In genomic region chr1:221449801-221450470, GRCh38 we compare ENCODE assay signal across 14 cellular contexts.
DNase-seq lines count a peak whose midpoint lies in the region; ATAC-seq and TF ChIP-seq lines count a peak whose summit lies in the region.
"Had no signal": no experiment of that assay in that cellular context is flagged by ENCODE, and none has a peak within 500 bp of the region (broad histone marks: within the 10 kb centered on the region; RNA-seq: fewer than 3 reads in every experiment).

No MANE protein-coding gene starts in this region.

- H3K14ac ChIP-seq in H9 (ENCODE audit: insufficient read depth, low read length) = no peak overlapping the region

- no peak overlapping the region for H2AK5ac ChIP-seq in H9 (ENCODE audit: insufficient read length, low read length)

- H3K4me1 Mint-ChIP-seq in activated CD8-positive, alpha-beta memory T cell treated with anti-CD3 and anti-CD28 coated beads, Interleukin-2, amount 10 ng/mL, durations not matched to agents 7 days and 5 days = peaks cover 14% of the 10 kb centered on the region
- peaks cover 6% of the 10 kb centered on the region for H3K4me1 Mint-ChIP-seq in T-helper 1 cell treated with Interleukin-12 subunit alpha and Interleukin-12 subunit beta and Interleukin-4 antibody, amounts not matched to agents 30 μg/mL and 1 μg/mL, for 36 hours (ENCODE audit: low read depth)
- peaks cover 4% of the 10 kb centered on the region in 2 experiments; a peak in 3 of 4 replicates for H3K4me1 Mint-ChIP-seq in H9

- no peak for TF ChIP-seq CTCF in H9 (conservative IDR thresholded peaks at IDR 0.05)

- no peak overlapping the region for H3K18ac ChIP-seq in H9 (ENCODE audit: insufficient read length, low read depth, low read length)

- ATAC-seq in activated CD8-positive, alpha-beta memory T cell treated with anti-CD3 and anti-CD28 coated beads, Interleukin-2, amount 10 ng/mL, durations not matched to agents 7 days and 5 days = peak; percentile 81
- ATAC-seq in HG02610 (IDR thresholded peaks at IDR 0.05; ENCODE audit: unreplicated experiment) (peak; percentile 60), HG02884 (IDR thresholded peaks at IDR 0.05; ENCODE audit: unreplicated experiment) (no peak)

- in situ Hi-C loops in KBM-7 (cut with MboI; ENCODE audit: low pct_unique_long_range_greater_than_20kb, low sequenced_read_pairs) = loop anchor here (25.0 kb wide), 1 partner anchor 638 kb away; no protein-coding TSS in a partner anchor

- H3K56ac ChIP-seq in H9 (ENCODE audit: insufficient read length, low read depth, low read length) = no peak overlapping the region

- no peak overlapping the region for H2BK12ac ChIP-seq in H9 (ENCODE audit: insufficient read length, low read depth, low read length)

- no peak overlapping the region for H3K4ac ChIP-seq in H9 (ENCODE audit: low read depth, low read length)

- no peak overlapping the region for H3K4me3 Mint-ChIP-seq in activated CD8-positive, alpha-beta memory T cell treated with anti-CD3 and anti-CD28 coated beads, Interleukin-2, amount 10 ng/mL, durations not matched to agents 7 days and 5 days
- H3K4me3 Mint-ChIP-seq in T-helper 1 cell treated with Interleukin-12 subunit alpha and Interleukin-12 subunit beta and Interleukin-4 antibody, amounts not matched to agents 30 μg/mL and 1 μg/mL, for 36 hours = peak overlapping the region; percentile 1
- no peak overlapping the region for H3K4me3 Mint-ChIP-seq in H9
- H3K4me3 Mint-ChIP-seq: brain had no signal

- H3K9me3 ChIP-seq in muscle layer of colon (ENCODE audit: low read length) (no peaks in the 10 kb centered on the region), H9 (ENCODE audit: control insufficient read depth, low read depth, low read length) (no peaks in the 10 kb centered on the region)
- H3K9me3 ChIP-seq: esophagus squamous epithelium had no signal

- H3T11ph ChIP-seq in H9 (ENCODE audit: low read length) = no peak overlapping the region

- H3K79me1 ChIP-seq in H9 (ENCODE audit: insufficient read depth, low read depth, low read length, poor library complexity, severe bottlenecking) = no peaks in the 10 kb centered on the region

- WGBS in H9 (ENCODE audit: extremely low coverage, insufficient read length, low lambda C conversion rate) = no CpG with 5 or more reads among the region's 3 CpGs

- H4K91ac ChIP-seq in H9 (ENCODE audit: insufficient read length, low read depth, low read length) = no peak overlapping the region

- H3K23me2 ChIP-seq in H9 (ENCODE audit: insufficient read length, low read depth, low read length, poor library complexity, severe bottlenecking) = no peaks in the 10 kb centered on the region

- H3K79me2 ChIP-seq in H9 (ENCODE audit: insufficient read depth, low read length) = no peaks in the 10 kb centered on the region

- no peaks in the 10 kb centered on the region for H4K20me1 ChIP-seq in H9 (ENCODE audit: control insufficient read depth, insufficient read depth, insufficient read length)

- H2BK15ac ChIP-seq in H9 (ENCODE audit: low read depth, low read length) = no peak overlapping the region

- no peaks in the 10 kb centered on the region for H3K9me3 Mint-ChIP-seq in activated CD8-positive, alpha-beta memory T cell treated with anti-CD3 and anti-CD28 coated beads, Interleukin-2, amount 10 ng/mL, durations not matched to agents 7 days and 5 days (ENCODE audit: low read depth)
- H3K9me3 Mint-ChIP-seq in T-helper 1 cell treated with Interleukin-12 subunit alpha and Interleukin-12 subunit beta and Interleukin-4 antibody, amounts not matched to agents 30 μg/mL and 1 μg/mL, for 36 hours = no peaks in the 10 kb centered on the region
- no peaks in the 10 kb centered on the region for H3K9me3 Mint-ChIP-seq in H9

- H3K36me3 ChIP-seq in muscle layer of colon (ENCODE audit: insufficient read depth, low read length) = no peaks in the 10 kb centered on the region
- H3K36me3 ChIP-seq: esophagus squamous epithelium had no signal

- peaks cover 13% of the 10 kb centered on the region for H3K4me1 ChIP-seq in muscle layer of colon (ENCODE audit: insufficient read depth, low read length)
- H3K4me1 ChIP-seq in H9 (ENCODE audit: insufficient read depth, low read length) = no peaks in the 10 kb centered on the region
- H3K4me1 ChIP-seq: esophagus squamous epithelium had no signal

- H3K27me3 Mint-ChIP-seq in activated CD8-positive, alpha-beta memory T cell treated with anti-CD3 and anti-CD28 coated beads, Interleukin-2, amount 10 ng/mL, durations not matched to agents 7 days and 5 days = peaks cover 25% of the 10 kb centered on the region
- H3K27me3 Mint-ChIP-seq in T-helper 1 cell treated with Interleukin-12 subunit alpha and Interleukin-12 subunit beta and Interleukin-4 antibody, amounts not matched to agents 30 μg/mL and 1 μg/mL, for 36 hours (ENCODE audit: low read depth) = peaks cover 10% of the 10 kb centered on the region
- H3K27me3 Mint-ChIP-seq in H9 (ENCODE audit: low read depth) = no peaks in the 10 kb centered on the region

- H2AFZ ChIP-seq in H9 (ENCODE audit: low read length) = no peak overlapping the region

- H4K8ac ChIP-seq in H9 (replicated peaks; ENCODE audit: insufficient read length, low read depth, low read length) = no peak overlapping the region

- peak overlapping the region; percentile 38 for H3K27ac ChIP-seq in muscle layer of colon (ENCODE audit: low read depth, low read length)
- no peak overlapping the region for H3K27ac ChIP-seq in H9 (ENCODE audit: insufficient read length, low read depth, low read length)
- H3K27ac ChIP-seq: esophagus squamous epithelium had no signal

- no peak overlapping the region for H2BK5ac ChIP-seq in H9 (ENCODE audit: insufficient read length, low read length)

- peaks cover 2% of the 10 kb centered on the region for H3K36me3 Mint-ChIP-seq in activated CD8-positive, alpha-beta memory T cell treated with anti-CD3 and anti-CD28 coated beads, Interleukin-2, amount 10 ng/mL, durations not matched to agents 7 days and 5 days
- H3K36me3 Mint-ChIP-seq in T-helper 1 cell treated with Interleukin-12 subunit alpha and Interleukin-12 subunit beta and Interleukin-4 antibody, amounts not matched to agents 30 μg/mL and 1 μg/mL, for 36 hours (ENCODE audit: low read depth) = no peaks in the 10 kb centered on the region
- no peaks in the 10 kb centered on the region for H3K36me3 Mint-ChIP-seq in H9 (ENCODE audit: insufficient read depth in 1 of 3, low read depth in 3 of 3)
- H3K36me3 Mint-ChIP-seq: brain had no signal

- H2BK120ac ChIP-seq in H9 (ENCODE audit: low read depth, low read length, poor library complexity, severe bottlenecking) = no peak overlapping the region

- no peak overlapping the region for H3K4me3 ChIP-seq in muscle layer of colon (ENCODE audit: low read depth in 1 of 2, low read length in 2 of 2)
- H3K4me3 ChIP-seq: esophagus squamous epithelium had no signal

- no peak for DNase-seq in activated CD8-positive, alpha-beta memory T cell treated with anti-CD3 and anti-CD28 coated beads, Interleukin-2, amount 10 ng/mL, durations not matched to agents 7 days and 5 days
- DNase-seq in activated CD8-positive, alpha-beta memory T cell treated with anti-CD3 and anti-CD28 coated beads for 24 hours = no peak
- no peak for DNase-seq in H9
- no peak for DNase-seq in KBM-7
- DNase-seq: activated CD4-positive, alpha-beta T cell treated with anti-CD3 and anti-CD28 coated beads, Interleukin-2, amount 50 U/mL, for 4 hours; esophagus squamous epithelium; NCI-H526 treated with DMSO at 0.1 percent for 48 hours; stimulated activated CD4-positive, alpha-beta T cell treated with anti-CD3 and anti-CD28 coated beads, Interleukin-12 subunit alpha, Interleukin-12 subunit beta, amount 100 ng/mL, for 4 hours; SW 1271 had no signal

- H3K9ac ChIP-seq in muscle layer of colon (ENCODE audit: low read length) = no peak overlapping the region
- no peak overlapping the region for H3K9ac ChIP-seq in H9 (ENCODE audit: extremely low read depth, insufficient read length, low read length)

- no peak overlapping the region for H2BK20ac ChIP-seq in H9 (ENCODE audit: low read depth, low read length, poor library complexity, severe bottlenecking)

- no peak overlapping the region for H4K5ac ChIP-seq in H9 (ENCODE audit: insufficient read length, low read depth, low read length)

- no peak overlapping the region for H3K4me2 ChIP-seq in H9 (ENCODE audit: insufficient read depth, insufficient read length, low read length)

- H3K23ac ChIP-seq in H9 (ENCODE audit: insufficient read length, low read depth, low read length) = no peak overlapping the region

- CTCF ChIA-PET in activated CD8-positive, alpha-beta memory T cell treated with anti-CD3 and anti-CD28 coated beads, Interleukin-2, amount 10 ng/mL, durations not matched to agents 7 days and 5 days (lab: Charles Lee) = no interaction called here

- no peak overlapping the region for H3K27ac Mint-ChIP-seq in activated CD8-positive, alpha-beta memory T cell treated with anti-CD3 and anti-CD28 coated beads, Interleukin-2, amount 10 ng/mL, durations not matched to agents 7 days and 5 days
- peak overlapping the region; percentile 32 for H3K27ac Mint-ChIP-seq in T-helper 1 cell treated with Interleukin-12 subunit alpha and Interleukin-12 subunit beta and Interleukin-4 antibody, amounts not matched to agents 30 μg/mL and 1 μg/mL, for 36 hours
- no peak overlapping the region for H3K27ac Mint-ChIP-seq in H9

- H3K27me3 ChIP-seq in muscle layer of colon (ENCODE audit: control insufficient read depth in 1 of 2, insufficient read depth in 2 of 2, low read length in 2 of 2) = no peaks in the 10 kb centered on the region
- H3K27me3 ChIP-seq in H9 (ENCODE audit: insufficient read depth, low read length) = no peaks in the 10 kb centered on the region
- H3K27me3 ChIP-seq: esophagus squamous epithelium had no signal
